Comparison of ENCODE assay signal across 21 cellular contexts in the genomic region with DNA sequence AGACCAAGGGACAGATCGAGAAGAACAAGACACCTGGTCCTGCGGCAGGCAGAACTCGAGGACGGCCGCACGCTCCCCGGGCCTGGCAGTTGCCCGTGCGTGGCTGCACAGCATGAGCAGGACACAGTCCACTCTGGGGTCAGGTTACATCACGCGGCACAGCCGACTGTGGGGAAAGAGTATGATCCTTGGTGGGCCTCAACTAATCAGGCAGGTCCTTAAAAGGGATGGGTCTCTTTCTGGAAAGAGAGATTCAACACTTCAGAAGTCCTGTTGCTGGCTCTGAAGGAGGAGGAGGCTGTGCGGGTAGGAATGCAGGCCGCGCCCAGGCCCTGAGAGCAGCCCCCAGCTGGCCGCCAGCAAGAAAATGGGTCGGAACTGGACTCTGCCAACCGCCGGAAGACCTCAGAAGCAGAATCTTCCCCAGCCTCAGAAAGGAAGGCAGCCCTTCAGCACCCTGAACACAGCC. TPM values are rescaled to one million over a fixed set of nuclear protein-coding genes. Genes with fewer than 3 reads are reported as not detected.
DNase-seq lines count a peak whose midpoint lies in the region; TF ChIP-seq lines count a peak whose summit lies in the region.
"Had no signal": no experiment of that assay in that cellular context is flagged by ENCODE, and none has a peak within 500 bp of the region (broad histone marks: within the 10 kb centered on the region; RNA-seq: fewer than 3 reads in every experiment).

No MANE protein-coding gene starts in this region.

- H2BK5ac ChIP-seq in mesenchymal stem cell (ENCODE audit: low read depth, low read length, poor library complexity, severe bottlenecking) = no peak overlapping the region

- no peak for TF ChIP-seq EP300 in suprapubic skin (IDR thresholded peaks at IDR 0.05)

- no peaks in the 10 kb centered on the region for H4K20me1 ChIP-seq in mammary epithelial cell (ENCODE audit: insufficient read depth, low read length)

- H4K91ac ChIP-seq in mesenchymal stem cell (ENCODE audit: low read length) = no peak overlapping the region

- 100% methylated on average over 5 of the region's 19 CpGs for WGBS in mammary epithelial cell (ENCODE audit: low coverage, missing lambda C conversion rate)
- WGBS in mesenchymal stem cell = 97% methylated on average over 19 of the region's 19 CpGs
- WGBS in suprapubic skin = 78% methylated on average over 16 of the region's 19 CpGs

- H2BK15ac ChIP-seq in mesenchymal stem cell (ENCODE audit: low read depth, poor library complexity, severe bottlenecking) = no peak overlapping the region

- H2BK12ac ChIP-seq in mesenchymal stem cell (ENCODE audit: low read length in 2 of 2) = no peak overlapping the region

- dilution Hi-C loops in mammary epithelial cell (cut with HindIII; ENCODE audit: low sequenced_read_pairs) = loop anchor here (5.0 kb wide), 1 partner anchor 97 kb away; no protein-coding TSS in a partner anchor

- CTCF ChIA-PET in MCF 10A (lab: Yijun Ruan, JAX) = interaction anchor here (1.1 to 1.4 kb wide), 2 partner anchors 19 to 172 kb away, joined by 3 read pairs; no protein-coding TSS in a partner anchor
- CTCF ChIA-PET in mammary epithelial cell (lab: Charles Lee; ENCODE audit: low non-redundant PET) = no interaction called here

- TF ChIP-seq CTCF in MCF 10A (IDR thresholded peaks at IDR 0.05; ENCODE audit: unreplicated experiment) (no peak), mammary epithelial cell (conservative IDR thresholded peaks at IDR 0.05 in 1 of 2, IDR thresholded peaks at IDR 0.05 in 1 of 2; ENCODE audit: extremely low read depth in 1 of 2, insufficient read depth in 1 of 2, low read depth in 1 of 2, low read length in 2 of 2) (no peak), breast epithelium (IDR thresholded peaks at IDR 0.05) (no peak), suprapubic skin (IDR thresholded peaks at IDR 0.05) (no peak)

- peaks cover 58% of the 10 kb centered on the region for H3K36me3 Mint-ChIP-seq in MCF 10A (ENCODE audit: insufficient read depth, unreplicated experiment)

- H3K36me3 ChIP-seq in mammary epithelial cell (ENCODE audit: insufficient read depth, low read length) (peaks cover 7% of the 10 kb centered on the region), breast epithelium (peaks cover 8% of the 10 kb centered on the region), mesenchymal stem cell (ENCODE audit: control insufficient read depth in 1 of 2, insufficient read depth in 2 of 2, low read depth in 1 of 2, low read length in 2 of 2) (peaks cover 58 to 66% of the 10 kb centered on the region in 2 experiments), suprapubic skin (peaks cover 65% of the 10 kb centered on the region)

- no peak overlapping the region for H2AFZ ChIP-seq in mammary epithelial cell (ENCODE audit: low read depth, low read length)
- no peak overlapping the region for H2AFZ ChIP-seq in mesenchymal stem cell (ENCODE audit: low read depth, low read length)
- H2AFZ ChIP-seq: parathyroid adenoma had no signal

- H3K4ac ChIP-seq in mesenchymal stem cell (ENCODE audit: low read depth in 1 of 2, low read length in 2 of 2) = no peak overlapping the region

- H3K27me3 ChIP-seq in mammary epithelial cell (ENCODE audit: insufficient read depth, low read length) = no peaks in the 10 kb centered on the region
- no peaks in the 10 kb centered on the region for H3K27me3 ChIP-seq in breast epithelium
- H3K27me3 ChIP-seq in mesenchymal stem cell (ENCODE audit: control insufficient read depth in 1 of 2, insufficient read depth in 1 of 2, low read length in 2 of 2) = no peaks in the 10 kb centered on the region
- H3K27me3 ChIP-seq in suprapubic skin = no peaks in the 10 kb centered on the region
- H3K27me3 ChIP-seq: body of pancreas, upper lobe of left lung had no signal

- peaks cover 31% of the 10 kb centered on the region for H3K79me2 ChIP-seq in mammary epithelial cell (ENCODE audit: insufficient read depth, low read length)

- peaks cover 36% of the 10 kb centered on the region for H3K79me1 ChIP-seq in mesenchymal stem cell (replicated peaks; ENCODE audit: low read length, poor library complexity, severe bottlenecking)

- H3K4me1 ChIP-seq in mammary epithelial cell (ENCODE audit: insufficient read depth, low read length) = peaks cover 30% of the 10 kb centered on the region
- no peaks in the 10 kb centered on the region for H3K4me1 ChIP-seq in breast epithelium
- peaks cover 27% of the 10 kb centered on the region for H3K4me1 ChIP-seq in mesenchymal stem cell (ENCODE audit: control insufficient read depth, insufficient read depth, low read depth, low read length)
- peaks cover 40% of the 10 kb centered on the region for H3K4me1 ChIP-seq in suprapubic skin
- H3K4me1 ChIP-seq: body of pancreas, upper lobe of left lung had no signal

- in situ Hi-C loops in mammary epithelial cell (cut with MboI; ENCODE audit: low sequenced_read_pairs in 2 of 2) = loop anchor here in 1 of 2 donors (25.0 kb wide), 1 partner anchor 313 kb away; no protein-coding TSS in a partner anchor

- no peak overlapping the region for H3K4me2 ChIP-seq in mammary epithelial cell (ENCODE audit: insufficient read depth, low read depth, low read length)
- H3K4me2 ChIP-seq in mesenchymal stem cell (ENCODE audit: low read length, poor library complexity, severe bottlenecking) = no peak overlapping the region

- H3K27ac Mint-ChIP-seq in MCF 10A (ENCODE audit: low read depth, unreplicated experiment) = peak overlapping the region; percentile 67
- H3K27ac Mint-ChIP-seq: activated CD4-positive, alpha-beta T cell treated with anti-CD3 and anti-CD28 coated beads, Interleukin-2, amount 10 ng/mL, durations not matched to agents 7 days and 5 days; activated T-helper 17 cell treated with anti-CD3 and anti-CD28 coated beads, Interleukin-2, amount 50 U/mL, for 72 hours; stimulated activated naive CD8-positive, alpha-beta T cell treated with anti-CD3 and anti-CD28 coated beads, Interleukin-15, Interleukin-2, amounts not matched to agents 100 ng/mL and 50 ng/mL, for 24 hours had no signal

- POLR2A ChIA-PET in MCF 10A (lab: Yijun Ruan, JAX) = interaction anchor here (1.2 to 1.4 kb wide), 3 partner anchors 15 to 47 kb away, joined by 3 to 8 read pairs (median 4); partner anchors contain the start of gene CAMSAP1

- no TSS peak for BruUV-seq in MCF 10A (replicated peaks; lab: Mats Ljungman, UMichigan)
- BruUV-seq in mammary epithelial cell (replicated peaks; lab: Mats Ljungman, UMichigan) = no TSS peak

- no peaks in the 10 kb centered on the region for H3K27me3 Mint-ChIP-seq in MCF 10A (ENCODE audit: insufficient read depth, unreplicated experiment)
- H3K27me3 Mint-ChIP-seq: activated CD4-positive, alpha-beta T cell treated with anti-CD3 and anti-CD28 coated beads, Interleukin-2, amount 10 ng/mL, durations not matched to agents 7 days and 5 days; activated T-helper 17 cell treated with anti-CD3 and anti-CD28 coated beads, Interleukin-2, amount 50 U/mL, for 72 hours; naive thymus-derived CD4-positive, alpha-beta T cell; stimulated activated naive CD8-positive, alpha-beta T cell treated with anti-CD3 and anti-CD28 coated beads, Interleukin-15, Interleukin-2, amounts not matched to agents 100 ng/mL and 50 ng/mL, for 24 hours had no signal

- no peak overlapping the region for H3K9ac ChIP-seq in mammary epithelial cell (ENCODE audit: insufficient read depth, low read length)
- no peak overlapping the region for H3K9ac ChIP-seq in mesenchymal stem cell (ENCODE audit: low read length)
- H3K9ac ChIP-seq: parathyroid adenoma had no signal

- H2BK120ac ChIP-seq in mesenchymal stem cell (ENCODE audit: low read depth, low read length) = no peak overlapping the region

- H3K9me3 Mint-ChIP-seq in MCF 10A (ENCODE audit: unreplicated experiment) = no peaks in the 10 kb centered on the region
- H3K9me3 Mint-ChIP-seq: activated CD4-positive, alpha-beta T cell treated with anti-CD3 and anti-CD28 coated beads, Interleukin-2, amount 10 ng/mL, durations not matched to agents 7 days and 5 days; activated T-helper 17 cell treated with anti-CD3 and anti-CD28 coated beads, Interleukin-2, amount 50 U/mL, for 72 hours; naive thymus-derived CD4-positive, alpha-beta T cell; stimulated activated naive CD8-positive, alpha-beta T cell treated with anti-CD3 and anti-CD28 coated beads, Interleukin-15, Interleukin-2, amounts not matched to agents 100 ng/mL and 50 ng/mL, for 24 hours had no signal

- no peak for TF ChIP-seq POLR2A in breast epithelium (IDR thresholded peaks at IDR 0.05)
- TF ChIP-seq POLR2A in suprapubic skin (IDR thresholded peaks at IDR 0.05) = no peak

- peak overlapping the region in 1 of 2 experiments; percentile 48 for H3K14ac ChIP-seq in mesenchymal stem cell (ENCODE audit: low read length in 2 of 2)

- H3K4me1 Mint-ChIP-seq in MCF 10A (ENCODE audit: insufficient read depth, unreplicated experiment) = peaks cover 32% of the 10 kb centered on the region
- H3K4me1 Mint-ChIP-seq: activated CD4-positive, alpha-beta T cell treated with anti-CD3 and anti-CD28 coated beads, Interleukin-2, amount 10 ng/mL, durations not matched to agents 7 days and 5 days; activated T-helper 17 cell treated with anti-CD3 and anti-CD28 coated beads, Interleukin-2, amount 50 U/mL, for 72 hours had no signal

- H3K27ac ChIP-seq in mammary epithelial cell (ENCODE audit: insufficient read depth, low read depth, low read length) = no peak overlapping the region
- peak overlapping the region; percentile 56 to 71 for H3K27ac ChIP-seq in breast epithelium
- no peak overlapping the region for H3K27ac ChIP-seq in mesenchymal stem cell (ENCODE audit: low read length, poor library complexity, severe bottlenecking)
- peak overlapping the region; percentile 79 for H3K27ac ChIP-seq in suprapubic skin
- H3K27ac ChIP-seq: 22Rv1, body of pancreas, upper lobe of left lung had no signal

- peak overlapping the region in 1 of 2 experiments; percentile 9 for H3K23ac ChIP-seq in mesenchymal stem cell (ENCODE audit: low read length in 2 of 2)

- H4K8ac ChIP-seq in mesenchymal stem cell (ENCODE audit: low read length) = peak overlapping the region; percentile 5

- no peak for DNase-seq in MCF 10A (ENCODE audit: unreplicated experiment)
- no peak for DNase-seq in mammary epithelial cell
- no peak for DNase-seq in breast epithelium (ENCODE audit: low spot score in 2 of 2)
- DNase-seq in mesenchymal stem cell = no peak
- DNase-seq in suprapubic skin (ENCODE audit: low spot score in 2 of 2) = no peak
- DNase-seq in RKO (ENCODE audit: low spot score) = no peak
- DNase-seq in hippocampal formation (lab: John Stamatoyannopoulos, UW) = no peak
- no peak for DNase-seq in AG08395 (ENCODE audit: low spot score)
- DNase-seq: activated CD4-positive, alpha-beta T cell treated with anti-CD3 and anti-CD28 coated beads, Interleukin-2, amount 10 ng/mL, durations not matched to agents 7 days and 5 days; body of pancreas; cortex of kidney; naive thymus-derived CD4-positive, alpha-beta T cell; NCI-H1417; NCI-H510A; stimulated activated CD4-positive, alpha-beta T cell treated with anti-CD3 and anti-CD28 coated beads, Interleukin-2, amount 100 ng/mL, for 48 hours; upper lobe of left lung had no signal

- no peak overlapping the region for H2AK5ac ChIP-seq in mesenchymal stem cell (ENCODE audit: low read length, severe bottlenecking)

- intact Hi-C loops in MCF 10A (cut with micrococcal nuclease) = no loop called here
- intact Hi-C loops in mammary epithelial cell (cut with micrococcal nuclease) = loop anchor here (5.0 kb wide), 1 partner anchor 42 kb away; the partner anchor contains the start of gene CAMSAP1
- intact Hi-C loops in breast epithelium (cut with DNase I; ENCODE audit: low total_unique reads) = no loop called here

- no peak overlapping the region for H3K18ac ChIP-seq in mesenchymal stem cell (ENCODE audit: low read depth in 1 of 2, low read length in 2 of 2)

- no peaks in the 10 kb centered on the region for H3K9me3 ChIP-seq in mammary epithelial cell (replicated peaks; ENCODE audit: insufficient read depth, low read length)
- H3K9me3 ChIP-seq in breast epithelium = no peaks in the 10 kb centered on the region
- no peaks in the 10 kb centered on the region for H3K9me3 ChIP-seq in mesenchymal stem cell (ENCODE audit: control insufficient read depth, low read length)
- no peaks in the 10 kb centered on the region for H3K9me3 ChIP-seq in suprapubic skin
- H3K9me3 ChIP-seq: body of pancreas, upper lobe of left lung had no signal

- no peak overlapping the region for H3K4me3 Mint-ChIP-seq in MCF 10A (ENCODE audit: unreplicated experiment)
- H3K4me3 Mint-ChIP-seq: activated CD4-positive, alpha-beta T cell treated with anti-CD3 and anti-CD28 coated beads, Interleukin-2, amount 10 ng/mL, durations not matched to agents 7 days and 5 days; activated T-helper 17 cell treated with anti-CD3 and anti-CD28 coated beads, Interleukin-2, amount 50 U/mL, for 72 hours; naive thymus-derived CD4-positive, alpha-beta T cell; stimulated activated naive CD8-positive, alpha-beta T cell treated with anti-CD3 and anti-CD28 coated beads, Interleukin-15, Interleukin-2, amounts not matched to agents 100 ng/mL and 50 ng/mL, for 24 hours had no signal

- H3K4me3 ChIP-seq in mammary epithelial cell (replicated peaks in 1 of 3; ENCODE audit: insufficient read depth in 1 of 3, low read depth in 2 of 3, low read length in 3 of 3) (no peak overlapping the region), breast epithelium (no peak overlapping the region), mesenchymal stem cell (ENCODE audit: insufficient read depth in 1 of 2, low read depth in 1 of 2, low read length in 2 of 2) (no peak overlapping the region), suprapubic skin (no peak overlapping the region)
- H3K4me3 ChIP-seq: body of pancreas, lung, upper lobe of left lung had no signal

RNA-seq across cellular contexts. Expression of gene UBAC1, which starts 11.5 kb away (rescaled TPM):
- total RNA-seq in MCF 10A (2022) (32.5 and 34.7 TPM in 2 replicates), mammary epithelial cell (10 to 100 TPM; 39.2 to 43.4 TPM), breast epithelium (10 to 100 TPM; 39.2 to 53.0 (median 45.6) TPM), suprapubic skin (10 to 100 TPM; 68.2 to 94.5 (median 83.8) TPM)
- polyA plus RNA-seq in mammary epithelial cell = 48.8 TPM
- polyA minus RNA-seq in mammary epithelial cell = 47.1 TPM
- polyA plus RNA-seq in mesenchymal stem cell (2013, experiment 1 of 2) = 28.9 TPM
- polyA plus RNA-seq in mesenchymal stem cell (2013, experiment 2 of 2) = 28.1 TPM

RNA-seq across cellular contexts. Expression of gene CAMSAP1, which starts 42.4 kb away (rescaled TPM):
- total RNA-seq in MCF 10A (2022) = 31.0 and 39.5 TPM in 2 replicates
- 10 to 100 TPM; 23.5 to 25.5 TPM for total RNA-seq in mammary epithelial cell
- polyA plus RNA-seq in mammary epithelial cell = 6.0 TPM
- 25.7 TPM for polyA minus RNA-seq in mammary epithelial cell
- total RNA-seq in breast epithelium = 10 to 100 TPM; 25.0 to 29.8 (median 29.0) TPM
- 14.3 TPM for polyA plus RNA-seq in mesenchymal stem cell (2013, experiment 1 of 2)
- polyA plus RNA-seq in mesenchymal stem cell (2013, experiment 2 of 2) = 16.0 TPM
- 10 to 100 TPM; 42.0 to 58.3 (median 54.9) TPM for total RNA-seq in suprapubic skin

Comparison
In these comparisons a context has a peak if more than half of its experiments do, and no peak if none do; other contexts are left out.
1. H3K27ac ChIP-seq: peak in breast epithelium (2 of 2) and suprapubic skin (single experiment); none in mammary epithelial cell (single experiment) and mesenchymal stem cell (single experiment).